1 cellular context compared by ENCODE assay signal in the genomic region with DNA sequence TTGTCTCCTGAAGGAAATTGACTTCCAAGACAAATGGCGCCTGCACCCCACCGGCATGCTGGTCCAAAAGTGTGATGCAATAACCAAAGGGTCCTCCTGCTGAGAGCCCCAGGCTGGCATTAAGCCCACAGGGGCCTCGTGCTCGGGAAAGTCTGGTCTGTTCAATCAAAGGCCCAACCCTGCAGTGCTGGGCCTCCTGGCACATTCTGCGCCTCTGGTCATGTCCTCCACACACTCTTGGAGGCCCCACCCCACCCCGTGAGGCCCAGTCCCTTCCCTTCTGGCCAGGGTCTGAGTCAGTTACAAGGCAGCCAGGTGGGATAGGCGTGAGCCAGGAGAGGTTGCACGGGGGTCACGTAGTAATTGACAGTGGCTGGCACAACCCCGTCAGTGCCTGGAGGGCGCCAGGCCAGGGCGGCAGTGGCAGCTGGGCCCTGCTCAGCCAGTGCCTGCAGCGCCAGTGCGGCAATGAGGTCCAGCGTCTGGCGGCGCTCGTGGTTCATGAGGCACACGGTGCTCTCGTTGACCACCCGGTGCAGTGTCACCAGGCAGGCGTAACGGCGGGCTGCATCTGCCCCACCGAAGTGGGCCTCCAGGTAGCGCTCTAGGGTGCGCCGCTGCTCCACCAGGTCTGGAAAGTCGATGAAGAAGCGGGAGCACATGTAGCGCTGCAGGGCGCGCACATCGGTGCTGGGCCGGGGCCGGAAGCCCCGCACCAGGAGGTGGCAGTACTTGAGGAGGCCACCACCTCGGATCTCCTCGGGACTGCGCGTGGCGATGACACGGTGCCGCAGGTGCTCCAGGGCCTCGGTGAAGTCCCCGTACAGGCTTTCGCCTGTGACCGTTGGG.
TF ChIP-seq lines count a peak whose summit lies in the region.

No MANE protein-coding gene starts in this region.

TF ChIP-seq in WTC11, 78 proteins besides CTCF, POLR2A, EP300 and RAD21 (continued from another document):
- TF ChIP-seq, protein P1, sequence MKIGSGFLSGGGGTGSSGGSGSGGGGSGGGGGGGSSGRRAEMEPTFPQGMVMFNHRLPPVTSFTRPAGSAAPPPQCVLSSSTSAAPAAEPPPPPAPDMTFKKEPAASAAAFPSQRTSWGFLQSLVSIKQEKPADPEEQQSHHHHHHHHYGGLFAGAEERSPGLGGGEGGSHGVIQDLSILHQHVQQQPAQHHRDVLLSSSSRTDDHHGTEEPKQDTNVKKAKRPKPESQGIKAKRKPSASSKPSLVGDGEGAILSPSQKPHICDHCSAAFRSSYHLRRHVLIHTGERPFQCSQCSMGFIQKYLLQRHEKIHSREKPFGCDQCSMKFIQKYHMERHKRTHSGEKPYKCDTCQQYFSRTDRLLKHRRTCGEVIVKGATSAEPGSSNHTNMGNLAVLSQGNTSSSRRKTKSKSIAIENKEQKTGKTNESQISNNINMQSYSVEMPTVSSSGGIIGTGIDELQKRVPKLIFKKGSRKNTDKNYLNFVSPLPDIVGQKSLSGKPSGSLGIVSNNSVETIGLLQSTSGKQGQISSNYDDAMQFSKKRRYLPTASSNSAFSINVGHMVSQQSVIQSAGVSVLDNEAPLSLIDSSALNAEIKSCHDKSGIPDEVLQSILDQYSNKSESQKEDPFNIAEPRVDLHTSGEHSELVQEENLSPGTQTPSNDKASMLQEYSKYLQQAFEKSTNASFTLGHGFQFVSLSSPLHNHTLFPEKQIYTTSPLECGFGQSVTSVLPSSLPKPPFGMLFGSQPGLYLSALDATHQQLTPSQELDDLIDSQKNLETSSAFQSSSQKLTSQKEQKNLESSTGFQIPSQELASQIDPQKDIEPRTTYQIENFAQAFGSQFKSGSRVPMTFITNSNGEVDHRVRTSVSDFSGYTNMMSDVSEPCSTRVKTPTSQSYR (CRISPR knock-in tag; IDR thresholded peaks at IDR 0.05), result peak; percentile 46; the same call in 1 of the 2 replicates
- peak; percentile 32; the same call in 1 of the 2 replicates for TF ChIP-seq FOXK1 (CRISPR knock-in tag; IDR thresholded peaks at IDR 0.05)
